In genomic region chr2:74226648-74227213, GRCh38 we compare ENCODE assay signal across 17 cellular contexts. TPM values are rescaled to one million over a fixed set of nuclear protein-coding genes. Genes with fewer than 3 reads are reported as not detected.
A peak's percentile ranks its signal among the peaks of the same experiment; 100 is the strongest.
DNase-seq lines count a peak whose midpoint lies in the region; ATAC-seq and TF ChIP-seq lines count a peak whose summit lies in the region.
"Had no signal": no experiment of that assay in that cellular context is flagged by ENCODE, and none has a peak within 500 bp of the region (broad histone marks: within the 10 kb centered on the region; RNA-seq: fewer than 3 reads in every experiment).

No MANE protein-coding gene starts in this region.

- H3K36me3 ChIP-seq in GM23248 (ENCODE audit: low read depth) = no peaks in the 10 kb centered on the region
- H3K36me3 ChIP-seq in heart left ventricle = no peaks in the 10 kb centered on the region
- no peaks in the 10 kb centered on the region for H3K36me3 ChIP-seq in gastrocnemius medialis
- H3K36me3 ChIP-seq in sigmoid colon = no peaks in the 10 kb centered on the region
- H3K36me3 ChIP-seq in hepatocyte (replicated peaks; ENCODE audit: insufficient read depth, low read depth) = no peaks in the 10 kb centered on the region
- H3K36me3 ChIP-seq: lower lobe of right lung, neutrophil had no signal

- H3K27me3 ChIP-seq in GM23248 (replicated peaks; ENCODE audit: insufficient read depth) = no peaks in the 10 kb centered on the region
- H3K27me3 ChIP-seq in heart left ventricle = no peaks in the 10 kb centered on the region
- H3K27me3 ChIP-seq in gastrocnemius medialis = no peaks in the 10 kb centered on the region
- no peaks in the 10 kb centered on the region for H3K27me3 ChIP-seq in sigmoid colon
- no peaks in the 10 kb centered on the region for H3K27me3 ChIP-seq in hepatocyte
- H3K27me3 ChIP-seq: neutrophil, tibial nerve had no signal

- POLR2A ChIA-PET in WTC11 (lab: Charles Lee) = no interaction called here

- peaks cover 13% of the 10 kb centered on the region for H3K4me1 Mint-ChIP-seq in WTC11
- H3K4me1 Mint-ChIP-seq: activated naive CD8-positive, alpha-beta T cell treated with anti-CD3 and anti-CD28 coated beads, Interleukin-2, amount 50 U/mL, for 24 hours had no signal

- no peak overlapping the region for H3K27ac ChIP-seq in GM23248
- peak overlapping the region; percentile 47 to 88 (median 71) for H3K27ac ChIP-seq in heart left ventricle
- H3K27ac ChIP-seq in gastrocnemius medialis = peak overlapping the region; percentile 5 to 63 (median 38)
- no peak overlapping the region for H3K27ac ChIP-seq in sigmoid colon
- H3K27ac ChIP-seq in hepatocyte = no peak overlapping the region
- H3K27ac ChIP-seq: lower lobe of right lung, neutrophil, tibial nerve had no signal

- H2AFZ ChIP-seq in GM23248 = no peak overlapping the region
- no peak overlapping the region for H2AFZ ChIP-seq in hepatocyte

- H3K9me3 ChIP-seq in GM23248 (ENCODE audit: low read depth) (no peaks in the 10 kb centered on the region), heart left ventricle (no peaks in the 10 kb centered on the region), gastrocnemius medialis (no peaks in the 10 kb centered on the region), sigmoid colon (no peaks in the 10 kb centered on the region), hepatocyte (ENCODE audit: low read depth) (no peaks in the 10 kb centered on the region)
- H3K9me3 ChIP-seq: lower lobe of right lung, neutrophil, tibial nerve had no signal

- H3K4me2 ChIP-seq in GM23248 (ENCODE audit: unreplicated experiment) (no peak overlapping the region), hepatocyte (no peak overlapping the region)

- H4K20me1 ChIP-seq in GM23248 (ENCODE audit: insufficient read depth) = no peaks in the 10 kb centered on the region
- H4K20me1 ChIP-seq in hepatocyte (ENCODE audit: insufficient read depth, poor library complexity, severe bottlenecking) = no peaks in the 10 kb centered on the region

- no peak overlapping the region for H3K4me3 Mint-ChIP-seq in WTC11
- H3K4me3 Mint-ChIP-seq: activated naive CD8-positive, alpha-beta T cell treated with anti-CD3 and anti-CD28 coated beads, Interleukin-2, amount 50 U/mL, for 24 hours had no signal

- no peaks in the 10 kb centered on the region for H3K79me2 ChIP-seq in GM23248 (ENCODE audit: insufficient read depth)
- no peaks in the 10 kb centered on the region for H3K79me2 ChIP-seq in hepatocyte

- CTCF ChIA-PET in WTC11 (lab: Charles Lee) = interaction anchor here (3.0 kb wide), 1 partner anchor 108 kb away, joined by 12 read pairs; no protein-coding TSS in a partner anchor

- H3F3A ChIP-seq in GM23248 (ENCODE audit: insufficient read depth) = peaks cover 24% of the 10 kb centered on the region

- H3K9ac ChIP-seq in GM23248 = no peak overlapping the region

- no peaks in the 10 kb centered on the region for H3K9me3 Mint-ChIP-seq in WTC11
- H3K9me3 Mint-ChIP-seq: activated naive CD8-positive, alpha-beta T cell treated with anti-CD3 and anti-CD28 coated beads, Interleukin-2, amount 50 U/mL, for 24 hours had no signal

- H3K4me1 ChIP-seq in GM23248 (ENCODE audit: insufficient read depth) (peaks cover 22% of the 10 kb centered on the region), heart left ventricle (peaks cover 0 to 22% (median 11%) of the 10 kb centered on the region in 12 donors), gastrocnemius medialis (peaks cover 17 to 20% of the 10 kb centered on the region in 2 donors), sigmoid colon (no peaks in the 10 kb centered on the region), hepatocyte (ENCODE audit: insufficient read depth) (no peaks in the 10 kb centered on the region)
- H3K4me1 ChIP-seq: lower lobe of right lung, tibial nerve had no signal

- TF ChIP-seq EP300 in sigmoid colon (IDR thresholded peaks at IDR 0.05) = no peak

- H3K36me3 Mint-ChIP-seq in WTC11 = no peaks in the 10 kb centered on the region

- H3K27ac Mint-ChIP-seq in WTC11 = no peak overlapping the region
- H3K27ac Mint-ChIP-seq: activated naive CD8-positive, alpha-beta T cell treated with anti-CD3 and anti-CD28 coated beads, Interleukin-2, amount 50 U/mL, for 24 hours had no signal

- in situ Hi-C loops in GM23248 (cut with MboI) (no loop called here), gastrocnemius medialis (cut with MboI; ENCODE audit: low sequenced_read_pairs in 4 of 4) (no loop called here)

- intact Hi-C loops in heart left ventricle (cut with DNase I) (no loop called here), gastrocnemius medialis (cut with DNase I; ENCODE audit: low total_unique reads) (no loop called here), sigmoid colon (cut with DNase I) (no loop called here)

- H3K27me3 Mint-ChIP-seq in WTC11 (ENCODE audit: low read depth) = peaks cover 4% of the 10 kb centered on the region; the same call in 1 of the 2 replicates
- H3K27me3 Mint-ChIP-seq: activated naive CD8-positive, alpha-beta T cell treated with anti-CD3 and anti-CD28 coated beads, Interleukin-2, amount 50 U/mL, for 24 hours had no signal

- WGBS in GM23248 (ENCODE audit: low coverage in 1 of 2, low lambda C conversion rate in 2 of 2, missing lambda C conversion rate in 2 of 2), 2 experiments = 78 to 83% methylated on average over 16 to 21 of the region's 21 CpGs
- WGBS in heart left ventricle, 4 donors = 41 to 60% (median 55%) methylated on average over 18 to 21 of the region's 21 CpGs
- WGBS in sigmoid colon, 2 donors = 92% methylated on average over 21 of the region's 21 CpGs
- WGBS in hepatocyte (ENCODE audit: low lambda C conversion rate, missing lambda C conversion rate) = 92% methylated on average over 18 of the region's 21 CpGs

- H3K4me3 ChIP-seq in GM23248 = no peak overlapping the region
- H3K4me3 ChIP-seq in heart left ventricle = peak overlapping the region in 9 of 12 donors; percentile 17 to 53 (median 40)
- peak overlapping the region in 3 of 4 donors; percentile 1 to 33 (median 17) for H3K4me3 ChIP-seq in gastrocnemius medialis
- H3K4me3 ChIP-seq in sigmoid colon = no peak overlapping the region
- no peak overlapping the region for H3K4me3 ChIP-seq in hepatocyte
- H3K4me3 ChIP-seq: lower lobe of right lung, tibial nerve had no signal

- DNase-seq in GM23248 = peak; percentile 16
- DNase-seq in WTC11 (ENCODE audit: low spot score) = no peak
- DNase-seq in heart left ventricle = peak; percentile 34 to 80 (median 74)
- peak; percentile 52 to 76 for DNase-seq in gastrocnemius medialis
- no peak for DNase-seq in sigmoid colon
- DNase-seq in hepatocyte (ENCODE audit: low spot score) = no peak
- DNase-seq in NAMALWA (ENCODE audit: low spot score) = no peak
- no peak for DNase-seq in NCI-H510A (lab: John Stamatoyannopoulos, UW)
- DNase-seq: activated naive CD8-positive, alpha-beta T cell treated with anti-CD3 and anti-CD28 coated beads, Interleukin-2, amount 50 U/mL, for 24 hours; AML-193; DMS79 treated with DMSO at 0.1 percent for 48 hours; lower lobe of right lung; NCI-H2227 treated with DMSO at 0.1 percent for 48 hours; T-helper 1 cell had no signal

- ATAC-seq in WTC11 = no peak
- peak; percentile 63 to 89 (median 80) for ATAC-seq in heart left ventricle
- peak; percentile 86 for ATAC-seq in gastrocnemius medialis
- ATAC-seq: activated naive CD8-positive, alpha-beta T cell treated with anti-CD3 and anti-CD28 coated beads, Interleukin-2, amount 50 U/mL, for 24 hours; Panc1 had no signal

- no peak for TF ChIP-seq CTCF in WTC11 (IDR thresholded peaks at IDR 0.05)
- TF ChIP-seq CTCF in heart left ventricle (IDR thresholded peaks at IDR 0.05) = no peak
- TF ChIP-seq CTCF in gastrocnemius medialis (IDR thresholded peaks at IDR 0.05 in 4 of 5, conservative IDR thresholded peaks at IDR 0.05 in 1 of 5) = no peak
- TF ChIP-seq CTCF in sigmoid colon (IDR thresholded peaks at IDR 0.05) = no peak
- TF ChIP-seq CTCF in hepatocyte (IDR thresholded peaks at IDR 0.05; ENCODE audit: poor library complexity) = no peak

- no peaks in the 10 kb centered on the region for H3K9me2 ChIP-seq in GM23248 (ENCODE audit: insufficient read depth)
- H3K9me2 ChIP-seq in hepatocyte (replicated peaks; ENCODE audit: insufficient read depth) = no peaks in the 10 kb centered on the region

- TF ChIP-seq POLR2A in heart left ventricle (IDR thresholded peaks at IDR 0.05) = no peak
- TF ChIP-seq POLR2A in gastrocnemius medialis (IDR thresholded peaks at IDR 0.05) = no peak
- no peak for TF ChIP-seq POLR2A in sigmoid colon (IDR thresholded peaks at IDR 0.05)

TF ChIP-seq in WTC11, 78 proteins besides CTCF, POLR2A, EP300 and RAD21 (continues in another document):
- peak; percentile 76; the same call in 1 of the 2 replicates for TF ChIP-seq NFATC4 (CRISPR knock-in tag; IDR thresholded peaks at IDR 0.05)
- no peak for TF ChIP-seq USF1 (CRISPR knock-in tag; IDR thresholded peaks at IDR 0.05)

RNA-seq across cellular contexts. Expression of gene MTHFD2, which starts 28.3 kb away (rescaled TPM):
- total RNA-seq in GM23248 (2014; rRNA removed; shearing (Covaris generic)) = 211 and 215 TPM in 2 replicates
- 139 and 144 TPM in 2 replicates for polyA plus RNA-seq in GM23248 (2016; fragmentation: Nextera tagmentation; extraction: Ambion mirVana)
- 192 to 251 TPM (median 193 TPM) in 3 replicates for total RNA-seq in WTC11 (2021)
- 10 to 100 TPM; 13.0 to 40.5 (median 17.5) TPM for total RNA-seq in heart left ventricle
- 10 to 100 TPM; 12.9 to 27.6 TPM for polyA plus RNA-seq in heart left ventricle
- total RNA-seq in gastrocnemius medialis = 10 to 100 TPM; 29.0 to 53.5 (median 32.5) TPM
- 10 to 100 TPM; 12.7 to 26.2 (median 19.7) TPM for total RNA-seq in sigmoid colon
- polyA plus RNA-seq in sigmoid colon = 10 to 100 TPM; 31.2 to 59.4 (median 34.2) TPM
- total RNA-seq in hepatocyte = 126 and 142 TPM in 2 replicates
- 40.1 TPM in 2 replicates for polyA plus RNA-seq in hepatocyte

RNA-seq across cellular contexts. Expression of gene MOB1A, which starts 48.1 kb away (rescaled TPM):
- 120 and 139 TPM in 2 replicates for total RNA-seq in GM23248 (2014; rRNA removed; shearing (Covaris generic))
- polyA plus RNA-seq in GM23248 (2016; fragmentation: Nextera tagmentation; extraction: Ambion mirVana) (92.2 and 105 TPM in 2 replicates), heart left ventricle (10 to 100 TPM; 15.0 to 33.8 TPM), sigmoid colon (10 to 100 TPM; 51.1 to 85.1 (median 64.2) TPM), hepatocyte (43.3 and 47.2 TPM in 2 replicates)
- total RNA-seq in WTC11 (2021) (84.9 to 92.6 TPM (median 88.2 TPM) in 3 replicates), heart left ventricle (100 to 1,000 TPM in 1 of 9 donors, 10 to 100 TPM in 8; 42.2 to 104 (median 55.4) TPM), gastrocnemius medialis (10 to 100 TPM; 19.9 to 44.3 (median 35.5) TPM), sigmoid colon (100 to 1,000 TPM in 2 of 4 donors, 10 to 100 TPM in 2; 80.0 to 108 (median 95.6) TPM), hepatocyte (100 and 118 TPM in 2 replicates)

Comparison
In these comparisons a context has a peak if more than half of its experiments do, and no peak if none do; other contexts are left out.
1. DNase-seq: peak in GM23248 (single experiment), heart left ventricle (5 of 5) and gastrocnemius medialis (2 of 2); none in WTC11 (single experiment), sigmoid colon (single experiment), hepatocyte (single experiment), NAMALWA (single experiment) and NCI-H510A (single experiment).
2. H3K27ac ChIP-seq: peak in heart left ventricle (12 of 12) and gastrocnemius medialis (4 of 4); none in GM23248 (single experiment), sigmoid colon (0 of 4) and hepatocyte (single experiment).
3. H3K4me3 ChIP-seq: peak in heart left ventricle (9 of 12) and gastrocnemius medialis (3 of 4); none in GM23248 (single experiment), sigmoid colon (0 of 4) and hepatocyte (single experiment).